In the genomic region with DNA sequence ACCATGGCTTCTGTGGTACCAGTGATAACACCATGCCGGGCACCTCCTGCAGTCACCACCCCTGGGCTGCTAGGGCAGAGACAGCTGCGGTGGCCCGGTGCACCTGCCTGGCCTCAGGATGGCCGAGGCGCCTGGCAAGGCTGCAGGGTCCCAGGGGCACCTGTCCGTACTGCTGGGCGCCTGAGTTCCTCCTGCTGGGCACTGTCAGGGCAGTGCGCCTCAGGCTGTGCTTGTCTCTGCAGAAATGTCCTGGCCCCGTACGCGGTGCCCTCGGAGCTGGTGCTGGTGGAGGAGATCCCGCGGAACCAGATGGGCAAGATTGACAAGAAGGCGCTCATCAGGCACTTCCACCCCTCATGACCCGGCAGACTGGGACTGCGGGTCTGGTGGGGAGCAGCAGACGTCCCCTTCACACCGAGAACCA, we compare ENCODE assay signal across 27 cellular contexts. TPM values are rescaled to one million over a fixed set of nuclear protein-coding genes. Genes with fewer than 3 reads are reported as not detected.
DNase-seq lines count a peak whose midpoint lies in the region; ATAC-seq and TF ChIP-seq lines count a peak whose summit lies in the region.
"Had no signal": no experiment of that assay in that cellular context is flagged by ENCODE, and none has a peak within 500 bp of the region (broad histone marks: within the 10 kb centered on the region; RNA-seq: fewer than 3 reads in every experiment).

No MANE protein-coding gene starts in this region.

- DNase-seq in DND-41: no peak
- DNase-seq in right lobe of liver: peak in 1 of 3 donors; percentile 54
- no peak for DNase-seq in G401 (ENCODE audit: low spot score)
- DNase-seq in NCI-H2227 (lab: John Stamatoyannopoulos, UW; ENCODE audit: unreplicated experiment): no peak
- DNase-seq in tibial nerve (ENCODE audit: low spot score in 2 of 2): no peak
- DNase-seq: activated CD4-positive, alpha-beta T cell treated with anti-CD3 and anti-CD28 coated beads, Interleukin-2, amount 50 U/mL, for 1 hour; anterior cingulate cortex; cortex of kidney; esophagus squamous epithelium; hippocampal formation; immature natural killer cell; NCI-H146; NCI-H524 treated with DMSO at 0.1 percent for 48 hours; stimulated activated CD4-positive, alpha-beta T cell treated with anti-CD3 and anti-CD28 coated beads, Interleukin-1b, Interleukin-23, amount 100 ng/mL, for 48 hours; T-helper 9 cell had no signal

- H3K27ac ChIP-seq in BLaER1 (0 out of 2 replicates have a peak overlapping the region, but pooled peaks have one; percentile 60), DND-41 (ENCODE audit: low read length) (no peak overlapping the region), SU-DHL-6 (ENCODE audit: low read depth, low read length) (peak overlapping the region; percentile 74), right lobe of liver (no peak overlapping the region), tibial nerve (no peak overlapping the region)
- H3K27ac ChIP-seq: cardiac muscle cell, KMS-11, neural progenitor cell, psoas muscle had no signal

- TF ChIP-seq POLR2A in right lobe of liver (IDR thresholded peaks at IDR 0.05): no peak
- TF ChIP-seq POLR2A in tibial nerve (IDR thresholded peaks at IDR 0.05): no peak
- TF ChIP-seq POLR2A in GM18505 (IDR thresholded peaks at IDR 0.05; ENCODE audit: borderline replicate concordance, extremely low read depth, insufficient read depth, insufficient read length): no peak

- no peak overlapping the region for H3K4me3 ChIP-seq in BLaER1
- no peak overlapping the region for H3K4me3 ChIP-seq in DND-41 (ENCODE audit: low read depth in 1 of 2, low read length in 2 of 2)
- H3K4me3 ChIP-seq in SU-DHL-6 (ENCODE audit: insufficient read depth, low read length, poor library complexity, severe bottlenecking): no peak overlapping the region
- no peak overlapping the region for H3K4me3 ChIP-seq in right lobe of liver
- H3K4me3 ChIP-seq in tibial nerve: no peak overlapping the region
- H3K4me3 ChIP-seq: cardiac muscle cell, esophagus squamous epithelium, neural progenitor cell, psoas muscle had no signal

- TF ChIP-seq CTCF in DND-41 (IDR thresholded peaks at IDR 0.05; ENCODE audit: borderline replicate concordance, extremely low read depth, low read length, poor library complexity, severe bottlenecking) (no peak), SU-DHL-6 (IDR thresholded peaks at IDR 0.05; ENCODE audit: insufficient read depth, low read length, poor library complexity, severe bottlenecking) (no peak), right lobe of liver (IDR thresholded peaks at IDR 0.05) (no peak), tibial nerve (IDR thresholded peaks at IDR 0.05) (no peak)

- H3K36me3 ChIP-seq in BLaER1 (peaks cover 41% of the 10 kb centered on the region), DND-41 (ENCODE audit: insufficient read depth, low read length) (peaks cover 24% of the 10 kb centered on the region), SU-DHL-6 (ENCODE audit: low read length) (peaks cover 13% of the 10 kb centered on the region), right lobe of liver (peaks cover 0 to 3% (median 1%) of the 10 kb centered on the region in 4 donors), tibial nerve (peaks cover 0 to 52% (median 7%) of the 10 kb centered on the region in 3 donors)
- H3K36me3 ChIP-seq: neural progenitor cell had no signal

- H2AFZ ChIP-seq in DND-41 (ENCODE audit: low read depth, low read length) (no peak overlapping the region), SU-DHL-6 (ENCODE audit: low read depth, low read length, severe bottlenecking) (no peak overlapping the region)
- H2AFZ ChIP-seq: neural progenitor cell had no signal

- H3K9me2 ChIP-seq in SU-DHL-6 (replicated peaks; ENCODE audit: insufficient read depth, low read length): no peaks in the 10 kb centered on the region

- H3K27me3 ChIP-seq in BLaER1 (peaks cover 3% of the 10 kb centered on the region; the same call in 1 of the 2 replicates), DND-41 (ENCODE audit: insufficient read depth, low read length, poor library complexity) (no peaks in the 10 kb centered on the region), SU-DHL-6 (ENCODE audit: low read length) (no peaks in the 10 kb centered on the region), right lobe of liver (no peaks in the 10 kb centered on the region), tibial nerve (no peaks in the 10 kb centered on the region)
- H3K27me3 ChIP-seq: cardiac muscle cell, neural progenitor cell had no signal

- H3K79me2 ChIP-seq in DND-41 (ENCODE audit: insufficient read depth, low read length): no peaks in the 10 kb centered on the region
- H3K79me2 ChIP-seq in SU-DHL-6 (ENCODE audit: insufficient read depth, low read length): no peaks in the 10 kb centered on the region

- H3F3A ChIP-seq in SU-DHL-6 (ENCODE audit: insufficient read depth): peaks cover 16% of the 10 kb centered on the region

- H3K9ac ChIP-seq in BLaER1 (0 out of 2 replicates have a peak overlapping the region, but pooled peaks have one; percentile 6), DND-41 (ENCODE audit: low read depth, low read length) (no peak overlapping the region), SU-DHL-6 (ENCODE audit: low read length) (no peak overlapping the region)
- H3K9ac ChIP-seq: KMS-11, neural progenitor cell had no signal

- intact Hi-C loops in right lobe of liver (cut with DNase I): no loop called here

- H3K4me2 ChIP-seq in BLaER1 (peak overlapping the region; percentile 77), DND-41 (ENCODE audit: insufficient read depth, low read length) (no peak overlapping the region), SU-DHL-6 (ENCODE audit: low read depth, low read length, poor library complexity, severe bottlenecking) (no peak overlapping the region)
- H3K4me2 ChIP-seq: KMS-11, neural progenitor cell had no signal

- H4K20me1 ChIP-seq in BLaER1 (no peaks in the 10 kb centered on the region), DND-41 (ENCODE audit: insufficient read depth, low read length) (no peaks in the 10 kb centered on the region), SU-DHL-6 (ENCODE audit: low read depth, low read length) (no peaks in the 10 kb centered on the region)

- H3K4me1 ChIP-seq in BLaER1 (peaks cover 68% of the 10 kb centered on the region), DND-41 (ENCODE audit: insufficient read depth, low read length) (no peaks in the 10 kb centered on the region), right lobe of liver (no peaks in the 10 kb centered on the region), tibial nerve (peaks cover 0 to 35% (median 16%) of the 10 kb centered on the region in 4 donors)
- H3K4me1 ChIP-seq: neural progenitor cell had no signal

- peaks cover 17% of the 10 kb centered on the region for H3K9me3 ChIP-seq in BLaER1
- H3K9me3 ChIP-seq in DND-41 (ENCODE audit: insufficient read depth, low read length, severe bottlenecking): peaks cover 22% of the 10 kb centered on the region
- peaks cover 13% of the 10 kb centered on the region; the same call in 1 of the 2 replicates for H3K9me3 ChIP-seq in SU-DHL-6 (ENCODE audit: insufficient read depth, low read length)
- no peaks in the 10 kb centered on the region for H3K9me3 ChIP-seq in right lobe of liver
- peaks cover 0 to 5% (median 0%) of the 10 kb centered on the region in 4 donors for H3K9me3 ChIP-seq in tibial nerve
- H3K9me3 ChIP-seq: esophagus squamous epithelium had no signal

- WGBS in right lobe of liver (ENCODE audit: insufficient coverage, low coverage, low lambda C conversion rate, missing lambda C conversion rate): no CpG with 5 or more reads among the region's 19 CpGs
- 90 to 94% methylated on average over 11 to 15 of the region's 19 CpGs for WGBS in tibial nerve, 2 donors

- no peak for TF ChIP-seq EP300 in tibial nerve (IDR thresholded peaks at IDR 0.05)

- in situ Hi-C loops in G401 (cut with HindIII; ENCODE audit: low sequenced_read_pairs): no loop called here

- 0 out of 3 replicates have a peak, but pooled peaks have one; percentile 2 for ATAC-seq in DND-41 (ENCODE audit: insufficient read depth, low read depth)
- peak in 3 of 4 donors; percentile 13 to 17 (median 14) for ATAC-seq in right lobe of liver
- ATAC-seq in GM18505 (IDR thresholded peaks at IDR 0.05; ENCODE audit: unreplicated experiment): no peak

RNA-seq across cellular contexts. Expression of a gene that starts 17.7 kb away (rescaled TPM):
- total RNA-seq in right lobe of liver (1 to 10 TPM in 1 of 6 experiments, under 1 TPM in 4, not detected in 1; 0.12 to 3.3 (median 0.15) TPM), tibial nerve (1 to 10 TPM in 2 of 4 donors, under 1 TPM in 2; 0.84 to 8.1 (median 1.9) TPM)
- total RNA-seq in G401 (2014; rRNA removed; shearing (Covaris generic)): 0.37 TPM in 2 replicates
- total RNA-seq: activated T-helper 1 cell treated with anti-CD3 and anti-CD28 coated beads, Interleukin-12 subunit alpha, Interleukin-12 subunit beta, Interleukin-2, Interleukin-4 antibody, amounts not matched to agents 30 ng/mL and 10 ng/mL and 1 ng/mL, durations not matched to agents 14 hours and 24 hours and 36 hours; esophagus squamous epithelium; lower leg skin had no signal

RNA-seq across cellular contexts. Expression of a gene that starts 46.5 kb away (rescaled TPM):
- total RNA-seq in right lobe of liver (10 to 100 TPM in 2 of 6 experiments, 1 to 10 TPM in 1, under 1 TPM in 1, not detected in 2; 0.19 to 19.3 (median 6.8) TPM), tibial nerve (1 to 10 TPM in 2 of 4 donors, not detected in 2; 1.4 to 3.3 TPM)
- total RNA-seq in G401 (2014; rRNA removed; shearing (Covaris generic)): 0.55 and 1.5 TPM in 2 replicates
- total RNA-seq: esophagus squamous epithelium, frontal cortex, psoas muscle, skeletal muscle tissue, temporal lobe had no signal

Comparison
In these comparisons a context has a peak if more than half of its experiments do, and no peak if none do; other contexts are left out.
1. H3K27ac ChIP-seq: peak in BLaER1 (single experiment) and SU-DHL-6 (single experiment); none in DND-41 (single experiment), right lobe of liver (0 of 3) and tibial nerve (0 of 4).